1 cellular context compared by ENCODE assay signal in genomic region chr7:96304573-96304972, GRCh38.
TF ChIP-seq lines count a peak whose summit lies in the region.

No MANE protein-coding gene starts in this region.

TF ChIP-seq in HepG2, 621 proteins besides CTCF, POLR2A, EP300 and RAD21 (continued from another document):
- TF ChIP-seq PBX2 (CRISPR knock-in tag; IDR thresholded peaks at IDR 0.05) = no peak
- no peak for TF ChIP-seq MLLT10 (CRISPR knock-in tag; IDR thresholded peaks at IDR 0.05)
- no peak for TF ChIP-seq RBM22 (optimal IDR thresholded peaks at IDR 0.05; ENCODE audit: low read length)
- no peak for TF ChIP-seq ZNF782 (CRISPR knock-in tag; IDR thresholded peaks at IDR 0.05; ENCODE audit: borderline replicate concordance)
- TF ChIP-seq PAX8 (CRISPR knock-in tag; IDR thresholded peaks at IDR 0.05; ENCODE audit: borderline replicate concordance) = no peak
- no peak for TF ChIP-seq PRDM4 (CRISPR knock-in tag; IDR thresholded peaks at IDR 0.05; ENCODE audit: borderline replicate concordance)
- TF ChIP-seq ZNF343 (CRISPR knock-in tag; IDR thresholded peaks at IDR 0.05) = no peak
- TF ChIP-seq ATM (IDR thresholded peaks at IDR 0.05; ENCODE audit: borderline replicate concordance) = no peak
- TF ChIP-seq HNF4G (IDR thresholded peaks at IDR 0.05; ENCODE audit: borderline replicate concordance, low read depth, low read length) = no peak
- TF ChIP-seq HNF4G (CRISPR knock-in tag; IDR thresholded peaks at IDR 0.05; ENCODE audit: borderline replicate concordance, low read depth) = no peak
- no peak for TF ChIP-seq AKAP8 (CRISPR knock-in tag; IDR thresholded peaks at IDR 0.05)
- TF ChIP-seq CEBPZ (IDR thresholded peaks at IDR 0.05; ENCODE audit: low read length) = no peak
